Comparison of ENCODE assay signal across 6 cellular contexts in genomic region chr21:39540367-39540766, GRCh38.
DNase-seq lines count a peak whose midpoint lies in the region; ATAC-seq, FAIRE-seq and TF ChIP-seq lines count a peak whose summit lies in the region.
"Not testable (repeated sequence)": the region's sequence is repeated elsewhere in the genome, so short reads cannot be mapped to it uniquely, and the experiment has no call there.

No MANE protein-coding gene starts in this region.

- DNase-seq in DND-41 = peak; percentile 10
- peak; percentile 62 for DNase-seq in MM.1S
- peak; percentile 17 for DNase-seq in colonic mucosa
- DNase-seq in H1 (ENCODE audit: low read depth in 1 of 2, low spot score in 2 of 2); trophoblast cell: not testable (repeated sequence)

- not testable (repeated sequence) for H3K4ac ChIP-seq in H1 (replicated peaks; ENCODE audit: insufficient read length, low read depth, low read length); trophoblast cell (ENCODE audit: low read depth, low read length)

- FAIRE-seq in H1 (lab: Jason Lieb, UNC) = not testable (repeated sequence)

- not testable (repeated sequence) for H3K9me2 ChIP-seq in MM.1S (replicated peaks; ENCODE audit: insufficient read depth, low read length)

- H3K9me3 ChIP-seq in BLaER1 = peaks cover 57% of the 10 kb centered on the region
- not testable (repeated sequence) for H3K9me3 ChIP-seq in DND-41 (ENCODE audit: insufficient read depth, low read length, severe bottlenecking); MM.1S (replicated peaks; ENCODE audit: insufficient read depth, low read length); colonic mucosa; trophoblast cell (ENCODE audit: insufficient read depth, low read depth, low read length)
- peaks cover 34 to 37% of the 10 kb centered on the region in 2 experiments for H3K9me3 ChIP-seq in H1 (ENCODE audit: insufficient read depth in 2 of 2, low read depth in 1 of 2, low read length in 1 of 2)

- not testable (repeated sequence) for H3K27me3 ChIP-seq in BLaER1; DND-41 (ENCODE audit: insufficient read depth, low read length, poor library complexity); MM.1S (replicated peaks; ENCODE audit: insufficient read depth, low read length); colonic mucosa; H1 (replicated peaks in 1 of 4; ENCODE audit: control insufficient read depth in 3 of 4, extremely low read depth in 1 of 4, insufficient read depth in 3 of 4, low read length in 3 of 4); trophoblast cell (ENCODE audit: insufficient read depth, low read length)

- H2BK15ac ChIP-seq in H1 (ENCODE audit: low read length) = not testable (repeated sequence)

- H3F3A ChIP-seq in MM.1S (ENCODE audit: insufficient read depth, low read length) = not testable (repeated sequence)

- not testable (repeated sequence) for TF ChIP-seq CTCF in DND-41 (IDR thresholded peaks at IDR 0.05; ENCODE audit: borderline replicate concordance, extremely low read depth, low read length, poor library complexity, severe bottlenecking); MM.1S (IDR thresholded peaks at IDR 0.05; ENCODE audit: low read length); colonic mucosa (IDR thresholded peaks at IDR 0.05); H1 (IDR thresholded peaks at IDR 0.05; ENCODE audit: control extremely low read depth in 1 of 3, insufficient read depth in 1 of 3, low read depth in 1 of 3, low read length in 3 of 3)

- not testable (repeated sequence) for H3K4me3 ChIP-seq in BLaER1; DND-41 (ENCODE audit: low read depth in 1 of 2, low read length in 2 of 2); MM.1S (ENCODE audit: low read length); colonic mucosa; H1 (ENCODE audit: extremely low read depth in 1 of 4, insufficient read depth in 2 of 4, low read depth in 3 of 4, low read length in 4 of 4); trophoblast cell (ENCODE audit: low read depth, low read length)

- not testable (repeated sequence) for ATAC-seq in DND-41 (ENCODE audit: insufficient read depth, low read depth)

- peak overlapping the region; percentile 27; the same call in 1 of the 2 replicates for H2BK12ac ChIP-seq in H1 (ENCODE audit: low read depth, low read length)
- H2BK12ac ChIP-seq in trophoblast cell (ENCODE audit: low read length) = not testable (repeated sequence)

- H3K4me1 ChIP-seq in BLaER1 = peaks cover 18% of the 10 kb centered on the region
- not testable (repeated sequence) for H3K4me1 ChIP-seq in DND-41 (ENCODE audit: insufficient read depth, low read length); MM.1S (ENCODE audit: low read length); trophoblast cell (ENCODE audit: control insufficient read depth in 1 of 2, insufficient read depth in 2 of 2, low read length in 2 of 2)
- H3K4me1 ChIP-seq in colonic mucosa = peaks cover 10% of the 10 kb centered on the region
- H3K4me1 ChIP-seq in H1 (replicated peaks in 1 of 4; ENCODE audit: control insufficient read depth in 3 of 4, insufficient read depth in 4 of 4, low read length in 3 of 4) = peaks cover 2 to 15% (median 8%) of the 10 kb centered on the region in 4 experiments; a peak in 6 of 7 replicates

- not testable (repeated sequence) for TF ChIP-seq POLR2A in H1 (IDR thresholded peaks at IDR 0.05; ENCODE audit: control extremely low read depth in 1 of 2, low read depth in 2 of 2, low read length in 2 of 2)

- H2BK120ac ChIP-seq in H1 (replicated peaks; ENCODE audit: low read depth, low read length) = peak overlapping the region; percentile 74
- H2BK120ac ChIP-seq in trophoblast cell (ENCODE audit: insufficient read depth, low read length, poor library complexity) = not testable (repeated sequence)

- not testable (repeated sequence) for H3K18ac ChIP-seq in H1 (ENCODE audit: extremely low read depth, low read length); trophoblast cell (ENCODE audit: low read length)

- not testable (repeated sequence) for H3K56ac ChIP-seq in H1 (replicated peaks; ENCODE audit: insufficient read length, low read depth, low read length)

- H3K23me2 ChIP-seq in H1 (ENCODE audit: low read depth, low read length) = not testable (repeated sequence)

- H3K27ac ChIP-seq in BLaER1; DND-41 (ENCODE audit: low read length); MM.1S (ENCODE audit: low read length); colonic mucosa; H1 (ENCODE audit: low read depth, low read length); trophoblast cell (ENCODE audit: low read depth, low read length): not testable (repeated sequence)

- H4K91ac ChIP-seq in H1 (replicated peaks; ENCODE audit: insufficient read length, low read length); trophoblast cell (ENCODE audit: low read depth, low read length): not testable (repeated sequence)

- not testable (repeated sequence) for H4K12ac ChIP-seq in trophoblast cell (ENCODE audit: low read depth, low read length)

- H3K79me2 ChIP-seq in DND-41 (ENCODE audit: insufficient read depth, low read length); MM.1S (ENCODE audit: low read length); H1 (ENCODE audit: control insufficient read depth in 1 of 2, insufficient read depth in 2 of 2, low read length in 2 of 2); trophoblast cell (ENCODE audit: control insufficient read depth, insufficient read depth, low read length, poor library complexity): not testable (repeated sequence)

- H3K79me1 ChIP-seq in H1 (ENCODE audit: low read depth, low read length); trophoblast cell (ENCODE audit: low read length): not testable (repeated sequence)

- not testable (repeated sequence) for TF ChIP-seq RAD21 in H1 (IDR thresholded peaks at IDR 0.05 in 1 of 2, conservative IDR thresholded peaks at IDR 0.05 in 1 of 2; ENCODE audit: low read depth in 2 of 2, low read length in 2 of 2)

- not testable (repeated sequence) for H2AK5ac ChIP-seq in H1 (ENCODE audit: low read depth, low read length); trophoblast cell (ENCODE audit: low read length)

- CTCF ChIA-PET in H1 (lab: Charles Lee; ENCODE audit: partially characterized antibody) = interaction anchor here (1.2 to 1.5 kb wide), 2 partner anchors 22 to 124 kb away, joined by 4 read pairs; no protein-coding TSS in a partner anchor

- WGBS in H1 (ENCODE audit: extremely low coverage in 1 of 2, insufficient coverage in 1 of 2, insufficient read length in 1 of 2, insufficient replicate concordance in 2 of 2, low coverage in 1 of 2, low lambda C conversion rate in 2 of 2, missing lambda C conversion rate in 1 of 2), 2 experiments = 89% methylated on average over 4 of the region's 4 CpGs; no CpG with 5 or more reads in 1 of the 2 experiments
- WGBS in trophoblast cell (ENCODE audit: extremely low coverage, insufficient coverage, insufficient read length) = no CpG with 5 or more reads among the region's 4 CpGs

- H4K5ac ChIP-seq in H1 (ENCODE audit: insufficient read length, low read depth, low read length) = not testable (repeated sequence)

- not testable (repeated sequence) for H2BK5ac ChIP-seq in H1 (ENCODE audit: low read depth, low read length); trophoblast cell (ENCODE audit: low read depth, low read length, poor library complexity)

- not testable (repeated sequence) for H3K14ac ChIP-seq in H1 (ENCODE audit: insufficient read length); trophoblast cell (ENCODE audit: low read length)

- intact Hi-C loops in colonic mucosa (cut with DNase I) = not testable (repeated sequence)

- H3K4me2 ChIP-seq in BLaER1 = peak overlapping the region; percentile 40
- not testable (repeated sequence) for H3K4me2 ChIP-seq in DND-41 (ENCODE audit: insufficient read depth, low read length); MM.1S (ENCODE audit: low read depth, low read length); H1 (ENCODE audit: insufficient read depth in 1 of 2, low read depth in 2 of 2, low read length in 2 of 2); trophoblast cell (ENCODE audit: low read length)

- H2BK20ac ChIP-seq in H1 (ENCODE audit: low read length) = not testable (repeated sequence)

- H4K20me1 ChIP-seq in BLaER1; DND-41 (ENCODE audit: insufficient read depth, low read length); MM.1S (ENCODE audit: insufficient read depth, low read length); H1 (replicated peaks in 1 of 2; ENCODE audit: control insufficient read depth in 1 of 2, insufficient read depth in 2 of 2, low read length in 2 of 2): not testable (repeated sequence)

- H4K8ac ChIP-seq in H1 (ENCODE audit: extremely low read depth, insufficient read depth, low read length); trophoblast cell (ENCODE audit: low read depth, low read length): not testable (repeated sequence)

- H3K36me3 ChIP-seq in BLaER1; DND-41 (ENCODE audit: insufficient read depth, low read length); MM.1S (replicated peaks; ENCODE audit: insufficient read depth, low read length); colonic mucosa; trophoblast cell (ENCODE audit: control insufficient read depth in 1 of 2, insufficient read depth in 2 of 2, low read length in 2 of 2): not testable (repeated sequence)
- H3K36me3 ChIP-seq in H1 (ENCODE audit: control insufficient read depth in 2 of 4, insufficient read depth in 4 of 4, low read length in 3 of 4) = peaks cover 0 to 31% (median 6%) of the 10 kb centered on the region in 4 experiments; a peak in 4 of 8 replicates

- not testable (repeated sequence) for H2AFZ ChIP-seq in DND-41 (ENCODE audit: low read depth, low read length); MM.1S (ENCODE audit: low read length); H1 (ENCODE audit: low read length); trophoblast cell (ENCODE audit: insufficient read depth, low read length, poor library complexity)

- H3K9ac ChIP-seq in BLaER1; DND-41 (ENCODE audit: low read depth, low read length); MM.1S (ENCODE audit: low read length); colonic mucosa (ENCODE audit: low read depth in 2 of 2, low read length in 2 of 2); H1 (replicated peaks in 1 of 4; ENCODE audit: extremely low read depth in 1 of 4, low read depth in 3 of 4, low read length in 3 of 4): not testable (repeated sequence)
- peak overlapping the region; percentile 53 for H3K9ac ChIP-seq in trophoblast cell (ENCODE audit: low read length)

- POLR2A ChIA-PET in H1 (lab: Charles Lee; ENCODE audit: partially characterized antibody) = interaction anchor here (0.8 kb wide), 1 partner anchor 12 kb away, joined by 3 read pairs; no protein-coding TSS in a partner anchor

- H3K23ac ChIP-seq in H1 (ENCODE audit: insufficient read length); trophoblast cell (ENCODE audit: low read length): not testable (repeated sequence)

- not testable (repeated sequence) for TF ChIP-seq EP300 in H1 (IDR thresholded peaks at IDR 0.05; ENCODE audit: borderline replicate concordance in 1 of 2, low read depth in 2 of 2, low read length in 2 of 2)
